In the genomic region with DNA sequence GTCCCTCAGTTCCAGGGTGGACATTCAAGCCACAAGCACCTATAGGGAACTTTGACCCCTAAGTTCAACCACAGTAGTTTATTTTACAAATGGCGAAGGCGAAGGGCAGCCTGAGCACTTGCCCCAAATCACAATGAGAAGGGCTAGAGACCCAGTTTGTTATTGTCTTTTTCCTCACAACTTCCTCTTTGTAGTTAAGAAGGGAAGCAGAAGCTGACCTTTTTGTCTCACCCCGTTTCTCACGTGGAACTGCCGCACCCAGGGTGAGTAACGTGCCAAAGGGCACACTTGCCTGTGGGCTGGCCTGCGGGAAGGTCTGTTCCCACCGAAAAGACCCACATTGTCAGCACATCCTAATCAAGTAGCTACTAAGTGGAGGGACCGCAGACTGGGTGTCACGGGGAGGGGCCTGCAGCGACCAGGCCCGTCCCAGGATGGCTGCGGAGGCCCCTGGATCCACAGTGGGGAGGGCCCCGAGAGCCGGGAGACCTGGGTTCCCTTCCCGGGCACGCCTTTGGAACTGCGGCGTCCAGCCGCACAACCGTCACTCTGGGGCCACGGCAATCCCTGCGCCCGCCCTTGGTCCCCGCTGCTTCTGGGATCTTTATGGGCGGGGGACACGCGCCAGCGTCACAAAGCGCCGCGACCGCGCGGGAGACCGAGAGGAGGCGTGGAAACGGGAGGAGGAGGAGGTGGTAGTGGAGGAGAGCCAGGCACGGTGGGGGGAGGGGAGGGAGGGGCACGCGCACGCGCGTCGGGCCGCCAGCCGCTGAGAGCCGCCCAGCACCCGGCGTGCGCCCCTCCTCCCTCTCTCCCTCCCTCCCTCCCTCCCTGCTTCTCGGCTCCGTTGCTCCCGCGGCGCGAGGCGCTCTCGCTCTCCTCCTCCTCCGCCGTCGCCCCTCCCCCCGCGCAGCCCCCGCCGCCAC, we compare ENCODE assay signal across 8 cellular contexts. TPM values are rescaled to one million over a fixed set of nuclear protein-coding genes. Genes with fewer than 3 reads are reported as not detected.
DNase-seq lines count a peak whose midpoint lies in the region; ATAC-seq, FAIRE-seq and TF ChIP-seq lines count a peak whose summit lies in the region.

A gene with protein sequence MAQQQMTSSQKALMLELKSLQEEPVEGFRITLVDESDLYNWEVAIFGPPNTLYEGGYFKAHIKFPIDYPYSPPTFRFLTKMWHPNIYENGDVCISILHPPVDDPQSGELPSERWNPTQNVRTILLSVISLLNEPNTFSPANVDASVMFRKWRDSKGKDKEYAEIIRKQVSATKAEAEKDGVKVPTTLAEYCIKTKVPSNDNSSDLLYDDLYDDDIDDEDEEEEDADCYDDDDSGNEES (plus strand): TSS at position 834 of the 926 bp plus-strand sequence. CDS start 598 bp downstream, outside the sequence.

- peak within 1 kb of the TSS; percentile 33 for H2BK120ac ChIP-seq in H1 (replicated peaks; ENCODE audit: low read depth, low read length)
- peak within 1 kb of the TSS; percentile 100 for H2BK120ac ChIP-seq in mesendoderm (ENCODE audit: low read depth, low read length)

- peak within 1 kb of the TSS; percentile 92 for H3K4me3 Mint-ChIP-seq in activated CD8-positive, alpha-beta memory T cell treated with anti-CD3 and anti-CD28 coated beads, Interleukin-2, amount 10 ng/mL, durations not matched to agents 7 days and 5 days

- H2BK5ac ChIP-seq in H1 (ENCODE audit: low read depth, low read length) (peak within 1 kb of the TSS; percentile 94), mesendoderm (ENCODE audit: low read length) (peak within 1 kb of the TSS; percentile 85)

- peaks cover 11% of the 10 kb centered on the region for H3K23me2 ChIP-seq in H1 (ENCODE audit: low read depth, low read length)

- H3K79me2 ChIP-seq in H1 (ENCODE audit: control insufficient read depth in 1 of 2, insufficient read depth in 2 of 2, low read length in 2 of 2) (peaks cover 21 to 34% of the 10 kb centered on the region in 2 experiments), mesendoderm (ENCODE audit: control insufficient read depth, insufficient read depth, low read length) (peaks cover 35% of the 10 kb centered on the region)

- peak within 1 kb of the TSS; percentile 85 for H4K91ac ChIP-seq in H1 (replicated peaks; ENCODE audit: insufficient read length, low read length)

- H2BK20ac ChIP-seq in H1 (ENCODE audit: low read length) = 0 out of 2 replicates have a peak within 1 kb of the TSS, but pooled peaks have one; percentile 61

- peak within 1 kb of the TSS; percentile 97 for H3K27ac Mint-ChIP-seq in activated CD8-positive, alpha-beta memory T cell treated with anti-CD3 and anti-CD28 coated beads, Interleukin-2, amount 10 ng/mL, durations not matched to agents 7 days and 5 days

- H3K9me3 ChIP-seq in HUES48 (ENCODE audit: control insufficient read depth, insufficient read depth, low read length) (no peaks in the 10 kb centered on the region), NT2/D1 (ENCODE audit: insufficient read depth, low read length) (no peaks in the 10 kb centered on the region), H1 (ENCODE audit: insufficient read depth in 2 of 2, low read depth in 1 of 2, low read length in 1 of 2) (no peaks in the 10 kb centered on the region)

- H3K23ac ChIP-seq in H1 (ENCODE audit: insufficient read length) = no peak within 1 kb of the TSS
- peak within 1 kb of the TSS; percentile 94 for H3K23ac ChIP-seq in mesendoderm (ENCODE audit: low read length)

- peaks cover 9% of the 10 kb centered on the region for H3K27me3 Mint-ChIP-seq in activated CD8-positive, alpha-beta memory T cell treated with anti-CD3 and anti-CD28 coated beads, Interleukin-2, amount 10 ng/mL, durations not matched to agents 7 days and 5 days

- H3K4me2 ChIP-seq in H1 (ENCODE audit: insufficient read depth in 1 of 2, low read depth in 2 of 2, low read length in 2 of 2) (peak within 1 kb of the TSS; percentile 86 to 89), mesendoderm (ENCODE audit: low read length) (peak within 1 kb of the TSS; percentile 93)

- H3K4me1 ChIP-seq in HUES48 (ENCODE audit: control insufficient read depth, insufficient read depth, low read length) (peaks cover 24% of the 10 kb centered on the region), NT2/D1 (ENCODE audit: insufficient read depth, insufficient read length) (no peaks in the 10 kb centered on the region), H1 (replicated peaks in 1 of 4; ENCODE audit: control insufficient read depth in 3 of 4, insufficient read depth in 4 of 4, low read length in 3 of 4) (peaks cover 0 to 8% (median 5%) of the 10 kb centered on the region in 4 experiments; a peak in 6 of 7 replicates), mesendoderm (ENCODE audit: control insufficient read depth, low read depth, low read length) (peaks cover 3% of the 10 kb centered on the region)

- CTCF ChIA-PET in activated CD8-positive, alpha-beta memory T cell treated with anti-CD3 and anti-CD28 coated beads, Interleukin-2, amount 10 ng/mL, durations not matched to agents 7 days and 5 days (lab: Charles Lee) = interaction anchor here (1.1 to 1.9 kb wide), 3 partner anchors 36 to 258 kb away, joined by 3 to 6 read pairs (median 5); no protein-coding TSS in a partner anchor
- CTCF ChIA-PET in H1 (lab: Charles Lee; ENCODE audit: partially characterized antibody) = interaction anchor here (1.0 to 4.2 kb wide), 6 partner anchors 16 to 108 kb away, joined by 3 to 16 read pairs (median 5); no protein-coding TSS in a partner anchor

- TF ChIP-seq EP300 in H1 (IDR thresholded peaks at IDR 0.05; ENCODE audit: borderline replicate concordance in 1 of 2, low read depth in 2 of 2, low read length in 2 of 2) = no peak

- H3K4ac ChIP-seq in H1 (replicated peaks; ENCODE audit: insufficient read length, low read depth, low read length) = peak within 1 kb of the TSS; percentile 85
- H3K4ac ChIP-seq in mesendoderm (ENCODE audit: low read depth, low read length) = peak within 1 kb of the TSS; percentile 100

- H4K8ac ChIP-seq in H1 (ENCODE audit: extremely low read depth, insufficient read depth, low read length) (peak within 1 kb of the TSS; percentile 98), mesendoderm (ENCODE audit: low read depth, low read length) (peak within 1 kb of the TSS; percentile 100)

- H4K20me1 ChIP-seq in H1 (replicated peaks in 1 of 2; ENCODE audit: control insufficient read depth in 1 of 2, insufficient read depth in 2 of 2, low read length in 2 of 2) = no peaks in the 10 kb centered on the region

- H3K18ac ChIP-seq in H1 (ENCODE audit: extremely low read depth, low read length) (peak within 1 kb of the TSS; percentile 96), mesendoderm (ENCODE audit: low read length) (peak within 1 kb of the TSS; percentile 100)

- H3K9me3 Mint-ChIP-seq in activated CD8-positive, alpha-beta memory T cell treated with anti-CD3 and anti-CD28 coated beads, Interleukin-2, amount 10 ng/mL, durations not matched to agents 7 days and 5 days (ENCODE audit: low read depth) = no peaks in the 10 kb centered on the region

- peak within 1 kb of the TSS; percentile 84; the same call in 1 of the 2 replicates for H2BK12ac ChIP-seq in H1 (ENCODE audit: low read depth, low read length)

- no peak for FAIRE-seq in H1 (lab: Jason Lieb, UNC)

- H3K56ac ChIP-seq in H1 (replicated peaks; ENCODE audit: insufficient read length, low read depth, low read length) (peak within 1 kb of the TSS; percentile 90), mesendoderm (ENCODE audit: low read length) (peak within 1 kb of the TSS; percentile 97)

- H3K36me3 ChIP-seq in HUES48 (ENCODE audit: control insufficient read depth, insufficient read depth, low read length) (no peaks in the 10 kb centered on the region), NT2/D1 (ENCODE audit: insufficient read depth, insufficient read length, low read length) (no peaks in the 10 kb centered on the region), H1 (ENCODE audit: control insufficient read depth in 2 of 4, insufficient read depth in 4 of 4, low read length in 3 of 4) (no peaks in the 10 kb centered on the region), mesendoderm (ENCODE audit: control insufficient read depth, insufficient read depth, low read length) (no peaks in the 10 kb centered on the region)

- DNase-seq in COR-L47 (lab: John Stamatoyannopoulos, UW) (peak; percentile 92), NT2/D1 (ENCODE audit: low read depth, low spot score) (peak; percentile 85), H1 (ENCODE audit: low read depth in 1 of 2, low spot score in 2 of 2) (peak; percentile 60 to 86), mesendoderm (peak; percentile 91)
- DNase-seq in activated CD8-positive, alpha-beta memory T cell treated with anti-CD3 and anti-CD28 coated beads, Interleukin-2, amount 10 ng/mL, durations not matched to agents 7 days and 5 days = peak; percentile 96
- peak; percentile 85 for DNase-seq in stimulated activated CD8-positive, alpha-beta memory T cell treated with anti-CD3 and anti-CD28 coated beads, Interleukin-15, amount 100 ng/mL, for 1 hour (ENCODE audit: low read depth)

- WGBS in H1 (ENCODE audit: extremely low coverage in 1 of 2, insufficient coverage in 1 of 2, insufficient read length in 1 of 2, insufficient replicate concordance in 2 of 2, low coverage in 1 of 2, low lambda C conversion rate in 2 of 2, missing lambda C conversion rate in 1 of 2), 2 experiments = 11% methylated on average over 28 of the region's 66 CpGs; no CpG with 5 or more reads in 1 of the 2 experiments
- WGBS in mesendoderm (ENCODE audit: extremely low coverage, insufficient coverage, low lambda C conversion rate) = no CpG with 5 or more reads among the region's 66 CpGs

- peak within 1 kb of the TSS; percentile 97 for H3K9ac ChIP-seq in HUES48 (ENCODE audit: low read depth, low read length)
- peak within 1 kb of the TSS; percentile 100 for H3K9ac ChIP-seq in NT2/D1 (ENCODE audit: insufficient read length, low read depth)
- peak within 1 kb of the TSS; percentile 77 to 98 (median 90) for H3K9ac ChIP-seq in H1 (replicated peaks in 1 of 4; ENCODE audit: extremely low read depth in 1 of 4, low read depth in 3 of 4, low read length in 3 of 4)
- H3K9ac ChIP-seq in mesendoderm (ENCODE audit: low read length) = peak within 1 kb of the TSS; percentile 98

- peak within 1 kb of the TSS; percentile 81; the same call in 1 of the 2 replicates for H2AFZ ChIP-seq in H1 (ENCODE audit: low read length)

- H3K4me1 Mint-ChIP-seq in activated CD8-positive, alpha-beta memory T cell treated with anti-CD3 and anti-CD28 coated beads, Interleukin-2, amount 10 ng/mL, durations not matched to agents 7 days and 5 days = peaks cover 54% of the 10 kb centered on the region

- H3K27ac ChIP-seq in HUES48 (ENCODE audit: low read depth, low read length) (peak within 1 kb of the TSS; percentile 99), H1 (ENCODE audit: low read depth, low read length) (peak within 1 kb of the TSS; percentile 97), mesendoderm (ENCODE audit: low read depth, low read length) (peak within 1 kb of the TSS; percentile 100)

- no peak for TF ChIP-seq CTCF in H1 (IDR thresholded peaks at IDR 0.05; ENCODE audit: control extremely low read depth in 1 of 3, insufficient read depth in 1 of 3, low read depth in 1 of 3, low read length in 3 of 3)

- H3K36me3 Mint-ChIP-seq in activated CD8-positive, alpha-beta memory T cell treated with anti-CD3 and anti-CD28 coated beads, Interleukin-2, amount 10 ng/mL, durations not matched to agents 7 days and 5 days = peaks cover 5% of the 10 kb centered on the region

- ATAC-seq in GM21390 (IDR thresholded peaks at IDR 0.05; ENCODE audit: unreplicated experiment) = peak; percentile 69
- ATAC-seq in activated CD8-positive, alpha-beta memory T cell treated with anti-CD3 and anti-CD28 coated beads, Interleukin-2, amount 10 ng/mL, durations not matched to agents 7 days and 5 days = peak; percentile 81

- H2BK15ac ChIP-seq in H1 (ENCODE audit: low read length) (0 out of 2 replicates have a peak within 1 kb of the TSS, but pooled peaks have one; percentile 88), mesendoderm (replicated peaks; ENCODE audit: low read depth) (peak within 1 kb of the TSS; percentile 28)

- POLR2A ChIA-PET in H1 (lab: Charles Lee; ENCODE audit: partially characterized antibody) = interaction anchor here (0.9 to 2.2 kb wide), 10 partner anchors 11 to 103 kb away, joined by 3 to 9 read pairs (median 4); no protein-coding TSS in a partner anchor

- H4K5ac ChIP-seq in H1 (ENCODE audit: insufficient read length, low read depth, low read length) = peak within 1 kb of the TSS; percentile 99
- no peak within 1 kb of the TSS for H4K5ac ChIP-seq in mesendoderm (ENCODE audit: low read length)

- no peak for TF ChIP-seq RAD21 in H1 (IDR thresholded peaks at IDR 0.05 in 1 of 2, conservative IDR thresholded peaks at IDR 0.05 in 1 of 2; ENCODE audit: low read depth in 2 of 2, low read length in 2 of 2)

- H3K4me3 ChIP-seq in HUES48 (ENCODE audit: low read depth, low read length) (peak within 1 kb of the TSS; percentile 95), NT2/D1 (ENCODE audit: insufficient read length, low read depth) (peak within 1 kb of the TSS; percentile 93), H1 (ENCODE audit: extremely low read depth in 1 of 4, insufficient read depth in 2 of 4, low read depth in 3 of 4, low read length in 4 of 4) (peak within 1 kb of the TSS; percentile 85 to 97 (median 92)), mesendoderm (ENCODE audit: low read length) (peak within 1 kb of the TSS; percentile 86)

- H3K79me1 ChIP-seq in H1 (ENCODE audit: low read depth, low read length) (0 out of 2 replicates have a peak, but pooled peaks cover 2% of the 10 kb centered on the region), mesendoderm (ENCODE audit: low read length) (peaks cover 1% of the 10 kb centered on the region)

- H2AK5ac ChIP-seq in H1 (ENCODE audit: low read depth, low read length) = peak within 1 kb of the TSS; percentile 86; the same call in 1 of the 2 replicates
- peak within 1 kb of the TSS; percentile 43 for H2AK5ac ChIP-seq in mesendoderm (ENCODE audit: low read length)

- H3K27me3 ChIP-seq in HUES48 (ENCODE audit: control insufficient read depth, insufficient read depth, low read length) = no peaks in the 10 kb centered on the region
- no peaks in the 10 kb centered on the region for H3K27me3 ChIP-seq in NT2/D1 (ENCODE audit: insufficient read depth, insufficient read length)
- H3K27me3 ChIP-seq in H1 (replicated peaks in 1 of 4; ENCODE audit: control insufficient read depth in 3 of 4, extremely low read depth in 1 of 4, insufficient read depth in 3 of 4, low read length in 3 of 4) = no peaks in the 10 kb centered on the region
- no peaks in the 10 kb centered on the region for H3K27me3 ChIP-seq in mesendoderm (ENCODE audit: insufficient read depth, low read length, poor library complexity)

- peak; percentile 68 to 86 for TF ChIP-seq POLR2A in H1 (IDR thresholded peaks at IDR 0.05; ENCODE audit: control extremely low read depth in 1 of 2, low read depth in 2 of 2, low read length in 2 of 2)

- peak within 1 kb of the TSS; percentile 95 for H3K14ac ChIP-seq in H1 (ENCODE audit: insufficient read length)

RNA-seq across cellular contexts. Expression of the gene that starts here (rescaled TPM):
- 10 to 100 TPM; 30.8 to 31.0 TPM for total RNA-seq in activated CD8-positive, alpha-beta memory T cell treated with anti-CD3 and anti-CD28 coated beads, Interleukin-2, amount 10 ng/mL, durations not matched to agents 7 days and 5 days
- total RNA-seq in H1 (2021; fragmentation: NEBNext Ultra II Directional; extraction: Animal tissue kit (Norgen Biotek cat#: 25700)) = 42.1 and 42.4 TPM in 2 replicates
- 15.6 and 19.4 TPM in 2 replicates for polyA plus RNA-seq in H1 (2011; rRNA removed)
- 21.2 TPM for polyA plus RNA-seq in H1 (2011; cell fraction: cytosol; rRNA removed)
- polyA plus RNA-seq in H1 (2011; cell fraction: nucleus; rRNA removed) = 12.1 TPM
- polyA plus RNA-seq in H1 (2012, experiment 1 of 2) = 33.5 to 49.2 TPM (median 34.5 TPM) in 4 replicates
- polyA plus RNA-seq in H1 (2012, experiment 2 of 2) = 35.5 TPM
- polyA plus RNA-seq in H1 (2013, experiment 1 of 2) = 41.1 TPM
- 41.0 TPM for polyA plus RNA-seq in H1 (2013, experiment 2 of 2)
- polyA minus RNA-seq in H1 (2011; rRNA and poly(A)+ RNA removed) = 22.7 and 23.2 TPM in 2 replicates
- polyA minus RNA-seq in H1 (2011; cell fraction: cytosol; rRNA and poly(A)+ RNA removed) = 20.3 TPM
- 18.8 TPM for polyA minus RNA-seq in H1 (2011; cell fraction: nucleus; rRNA and poly(A)+ RNA removed)
- polyA plus RNA-seq in mesendoderm (2013, experiment 1 of 2) = 48.6 TPM
- 48.4 TPM for polyA plus RNA-seq in mesendoderm (2013, experiment 2 of 2)

Comparison
In these comparisons a context has a peak if more than half of its experiments do, and no peak if none do; other contexts are left out.
1. Peak in every context shown above with its lines: DNase-seq, ATAC-seq, H3K4me3 ChIP-seq and H3K27ac ChIP-seq.